ENCODE assay signal across 18 cellular contexts in the genomic region with DNA sequence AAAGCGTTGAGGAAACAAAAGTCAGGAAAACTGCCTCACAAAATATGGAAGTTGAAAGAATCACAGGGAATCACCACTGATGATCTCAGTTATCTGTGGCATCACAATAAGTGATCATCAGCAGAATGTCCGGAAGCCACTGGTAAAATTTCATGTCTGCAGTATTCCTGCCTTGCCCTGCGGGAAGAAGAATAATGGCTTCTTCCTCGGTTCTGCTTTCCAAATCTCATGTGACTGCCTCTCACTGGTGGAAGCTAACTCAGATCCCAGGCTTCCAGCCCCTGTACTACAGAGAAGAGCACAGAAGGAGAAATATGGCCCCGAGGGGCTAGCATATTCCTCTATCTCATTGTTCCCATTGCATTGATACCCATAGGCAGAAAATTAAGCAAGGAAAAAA.
"Had no signal": no experiment of that assay in that cellular context is flagged by ENCODE, and none has a peak within 500 bp of the region (broad histone marks: within the 10 kb centered on the region; RNA-seq: fewer than 3 reads in every experiment).

No MANE protein-coding gene starts in this region.

- H3K4me3 ChIP-seq: body of pancreas, hepatocyte, testis had no signal

- H2AFZ ChIP-seq: hepatocyte had no signal

- H3K27me3 ChIP-seq: body of pancreas, hepatocyte, testis had no signal

- H3K9me3 Mint-ChIP-seq: activated B cell treated with CpG ODN at 0.5 μM for 24 hours; activated T-helper 2 cell treated with anti-CD3 and anti-CD28 coated beads, Interferon-gamma antibody, Interleukin-2, Interleukin-4, amounts not matched to agents 10 μg/mL and 5 μg/mL and 100 μg/mL, durations not matched to agents 14 hours and 24 hours and 36 hours; central memory CD8-positive, alpha-beta T cell; stimulated activated naive CD8-positive, alpha-beta T cell treated with anti-CD3 and anti-CD28 coated beads, Interleukin-15, Interleukin-2, amounts not matched to agents 100 ng/mL and 50 ng/mL, for 24 hours had no signal

- H3K4me3 Mint-ChIP-seq: activated B cell treated with CpG ODN at 0.5 μM for 24 hours; central memory CD8-positive, alpha-beta T cell; naive thymus-derived CD4-positive, alpha-beta T cell; stimulated activated naive CD8-positive, alpha-beta T cell treated with anti-CD3 and anti-CD28 coated beads, Interleukin-15, Interleukin-2, amounts not matched to agents 100 ng/mL and 50 ng/mL, for 24 hours; T-helper 17 cell had no signal

- H3K36me3 Mint-ChIP-seq: naive thymus-derived CD4-positive, alpha-beta T cell had no signal

- H3K27ac Mint-ChIP-seq: activated B cell treated with CpG ODN at 0.5 μM for 24 hours; activated T-helper 2 cell treated with anti-CD3 and anti-CD28 coated beads, Interferon-gamma antibody, Interleukin-2, Interleukin-4, amounts not matched to agents 10 μg/mL and 5 μg/mL and 100 μg/mL, durations not matched to agents 14 hours and 24 hours and 36 hours; stimulated activated naive CD8-positive, alpha-beta T cell treated with anti-CD3 and anti-CD28 coated beads, Interleukin-15, Interleukin-2, amounts not matched to agents 100 ng/mL and 50 ng/mL, for 24 hours; T-helper 17 cell had no signal

- H3K9me3 ChIP-seq: body of pancreas, testis had no signal

- H3K4me1 ChIP-seq: body of pancreas, testis had no signal

- H3K4me1 Mint-ChIP-seq: activated B cell treated with CpG ODN at 0.5 μM for 24 hours; central memory CD8-positive, alpha-beta T cell; naive thymus-derived CD4-positive, alpha-beta T cell; T-helper 17 cell had no signal

- H3K4me2 ChIP-seq: hepatocyte had no signal

- H3K27ac ChIP-seq: body of pancreas, epithelial cell of prostate, hepatocyte, testis had no signal

- DNase-seq: activated B cell treated with CpG ODN at 0.5 μM for 24 hours; activated CD4-positive, alpha-beta T cell treated with anti-CD3 and anti-CD28 coated beads, Interleukin-2, amount 50 U/mL, for 1 hour; activated naive CD4-positive, alpha-beta T cell treated with anti-CD3 and anti-CD28 coated beads, Interleukin-2, amount 50 U/mL, for 16 hours; activated T-cell treated with anti-CD3 and anti-CD28 coated beads for 4 hours; body of pancreas; effector memory CD4-positive, alpha-beta T cell; kidney; naive thymus-derived CD4-positive, alpha-beta T cell; stimulated activated CD4-positive, alpha-beta T cell treated with anti-CD3 and anti-CD28 coated beads, Interleukin-2, amount 100 ng/mL, for 48 hours; T-helper 17 cell; testis had no signal

- ATAC-seq: body of pancreas; naive thymus-derived CD4-positive, alpha-beta T cell; T-helper 17 cell had no signal

- H3K79me2 ChIP-seq: hepatocyte had no signal

- FAIRE-seq: kidney, TTC549, urothelium cell line had no signal
